Comparison of ENCODE assay signal across 25 cellular contexts in the genomic region with DNA sequence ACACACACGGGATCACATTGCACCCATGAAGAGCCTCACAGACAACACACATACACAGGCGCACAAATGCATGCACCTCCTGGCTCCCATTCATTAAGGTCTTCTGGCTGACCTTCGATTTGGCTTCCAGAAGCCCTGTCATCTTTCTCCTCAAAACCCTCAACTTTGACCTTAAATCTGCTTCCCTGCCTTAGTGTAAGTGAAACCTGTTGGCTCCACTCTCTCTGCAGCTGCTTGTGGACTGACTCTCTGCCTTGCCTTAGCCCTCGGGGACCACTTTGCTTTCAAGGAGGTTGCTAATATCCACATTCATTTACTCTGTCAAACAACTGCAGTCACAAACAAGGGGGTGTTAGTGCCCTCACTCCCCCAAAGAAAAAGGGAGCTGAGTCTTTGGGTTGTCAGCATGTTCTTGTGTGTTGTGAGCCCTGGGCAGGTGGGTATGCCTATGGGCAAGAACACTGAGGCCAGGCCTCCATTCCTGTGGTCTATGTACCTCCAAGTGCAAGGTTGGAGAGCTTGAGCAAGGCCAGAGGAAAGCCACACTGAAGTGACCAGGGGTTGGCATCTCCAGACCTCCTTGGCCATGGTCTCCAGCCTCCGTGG. TPM values are rescaled to one million over a fixed set of nuclear protein-coding genes. Genes with fewer than 3 reads are reported as not detected.
DNase-seq lines count a peak whose midpoint lies in the region; ATAC-seq, FAIRE-seq and TF ChIP-seq lines count a peak whose summit lies in the region.
"Had no signal": no experiment of that assay in that cellular context is flagged by ENCODE, and none has a peak within 500 bp of the region (broad histone marks: within the 10 kb centered on the region; RNA-seq: fewer than 3 reads in every experiment).

No MANE protein-coding gene starts in this region.

- no peaks in the 10 kb centered on the region for H3K79me2 ChIP-seq in H1 (ENCODE audit: control insufficient read depth in 1 of 2, insufficient read depth in 2 of 2, low read length in 2 of 2)

- H3K4me3 ChIP-seq in H1 (ENCODE audit: extremely low read depth in 1 of 4, insufficient read depth in 2 of 4, low read depth in 3 of 4, low read length in 4 of 4) (no peak overlapping the region), muscle layer of duodenum (ENCODE audit: low read depth in 1 of 2, low read length in 2 of 2) (peak overlapping the region; percentile 54 to 73), aorta (ENCODE audit: low read length in 2 of 2) (peak overlapping the region in 1 of 2 donors; percentile 99)
- H3K4me3 ChIP-seq: A549 had no signal

- H3K27me3 ChIP-seq in H1 (replicated peaks in 1 of 4; ENCODE audit: control insufficient read depth in 3 of 4, extremely low read depth in 1 of 4, insufficient read depth in 3 of 4, low read length in 3 of 4) (peaks cover 94 to 99% (median 98%) of the 10 kb centered on the region in 4 experiments), muscle layer of duodenum (ENCODE audit: low read depth, low read length) (peaks cover 79% of the 10 kb centered on the region), aorta (ENCODE audit: control insufficient read depth in 1 of 2, insufficient read depth in 2 of 2, low read length in 1 of 2) (no peaks in the 10 kb centered on the region)

- no peak for TF ChIP-seq EP300 in H1 (IDR thresholded peaks at IDR 0.05; ENCODE audit: borderline replicate concordance in 1 of 2, low read depth in 2 of 2, low read length in 2 of 2)

- H3K36me3 Mint-ChIP-seq in activated CD4-positive, alpha-beta T cell treated with anti-CD3 and anti-CD28 coated beads, Interleukin-2, amount 10 ng/mL, durations not matched to agents 24 days and 14 days (ENCODE audit: low read depth), result peaks cover 2% of the 10 kb centered on the region
- peaks cover 7% of the 10 kb centered on the region for H3K36me3 Mint-ChIP-seq in activated CD4-positive, alpha-beta T cell treated with anti-CD3 and anti-CD28 coated beads, Interleukin-2, amount 10 ng/mL, durations not matched to agents 7 days and 5 days (ENCODE audit: low read depth)
- H3K36me3 Mint-ChIP-seq: activated naive CD8-positive, alpha-beta T cell had no signal

- no peak overlapping the region; a peak in 1 of 4 replicates for H3K4me2 ChIP-seq in H1 (ENCODE audit: insufficient read depth in 1 of 2, low read depth in 2 of 2, low read length in 2 of 2)
- H3K4me2 ChIP-seq: A549 had no signal

- CTCF ChIA-PET in activated CD4-positive, alpha-beta T cell treated with anti-CD3 and anti-CD28 coated beads, Interleukin-2, amount 10 ng/mL, durations not matched to agents 7 days and 5 days (lab: Charles Lee), result interaction anchor here (1.1 to 1.4 kb wide), 3 partner anchors 9 to 17 kb away, joined by 3 read pairs; no protein-coding TSS in a partner anchor
- CTCF ChIA-PET in H1 (lab: Charles Lee; ENCODE audit: partially characterized antibody) (interaction anchor here (1.0 to 7.5 kb wide), 11 partner anchors 5 to 968 kb away, joined by 3 to 104 read pairs (median 5); partner anchors contain the start of gene OSR1), GM10248 (lab: Yijun Ruan, JAX) (interaction anchor here (1.5 to 2.2 kb wide), 2 partner anchors 9 to 11 kb away, joined by 3 to 5 read pairs; no protein-coding TSS in a partner anchor)

- H3K4me1 Mint-ChIP-seq in activated CD4-positive, alpha-beta T cell treated with anti-CD3 and anti-CD28 coated beads, Interleukin-2, amount 10 ng/mL, durations not matched to agents 24 days and 14 days, result peaks cover 20% of the 10 kb centered on the region
- H3K4me1 Mint-ChIP-seq in activated CD4-positive, alpha-beta T cell treated with anti-CD3 and anti-CD28 coated beads, Interleukin-2, amount 10 ng/mL, durations not matched to agents 7 days and 5 days, result peaks cover 28% of the 10 kb centered on the region

- no peak overlapping the region for H3K4me3 Mint-ChIP-seq in activated CD4-positive, alpha-beta T cell treated with anti-CD3 and anti-CD28 coated beads, Interleukin-2, amount 10 ng/mL, durations not matched to agents 24 days and 14 days
- H3K4me3 Mint-ChIP-seq in activated CD4-positive, alpha-beta T cell treated with anti-CD3 and anti-CD28 coated beads, Interleukin-2, amount 10 ng/mL, durations not matched to agents 7 days and 5 days, result no peak overlapping the region
- H3K4me3 Mint-ChIP-seq: activated naive CD8-positive, alpha-beta T cell; activated T-cell treated with anti-CD3 and anti-CD28 coated beads, Interleukin-2, amount 50 U/mL, for 72 hours had no signal

- H3K23ac ChIP-seq in H1 (ENCODE audit: insufficient read length), result no peak overlapping the region

- WGBS in H1 (ENCODE audit: extremely low coverage in 1 of 2, insufficient coverage in 1 of 2, insufficient read length in 1 of 2, insufficient replicate concordance in 2 of 2, low coverage in 1 of 2, low lambda C conversion rate in 2 of 2, missing lambda C conversion rate in 1 of 2), 2 experiments, result 70% methylated on average over 5 of the region's 5 CpGs; no CpG with 5 or more reads in 1 of the 2 experiments
- WGBS in aorta, 2 donors, result 4 to 6% methylated on average over 5 of the region's 5 CpGs

- H2BK20ac ChIP-seq in H1 (ENCODE audit: low read length), result no peak overlapping the region

- no peak overlapping the region for H2AK5ac ChIP-seq in H1 (ENCODE audit: low read depth, low read length)

- H2BK120ac ChIP-seq in H1 (replicated peaks; ENCODE audit: low read depth, low read length), result no peak overlapping the region

- POLR2A ChIA-PET in activated CD4-positive, alpha-beta T cell treated with anti-CD3 and anti-CD28 coated beads, Interleukin-2, amount 10 ng/mL, durations not matched to agents 7 days and 5 days (lab: Charles Lee), result no interaction called here
- POLR2A ChIA-PET in H1 (lab: Charles Lee; ENCODE audit: partially characterized antibody) (no interaction called here), GM10248 (lab: Yijun Ruan, JAX) (no interaction called here)

- TF ChIP-seq POLR2A in H1 (IDR thresholded peaks at IDR 0.05; ENCODE audit: control extremely low read depth in 1 of 2, low read depth in 2 of 2, low read length in 2 of 2), result no peak

- TF ChIP-seq RAD21 in H1 (IDR thresholded peaks at IDR 0.05 in 1 of 2, conservative IDR thresholded peaks at IDR 0.05 in 1 of 2; ENCODE audit: low read depth in 2 of 2, low read length in 2 of 2), result no peak

- ATAC-seq in aorta (ENCODE audit: low FRiP score) (no peak), GM21390 (IDR thresholded peaks at IDR 0.05; ENCODE audit: unreplicated experiment) (no peak)
- ATAC-seq: A549; activated T-cell treated with anti-CD3 and anti-CD28 coated beads, Interleukin-2, amount 50 U/mL, for 72 hours; esophagus mucosa; HCT116 had no signal

- H3K27ac ChIP-seq in H1 (ENCODE audit: low read depth, low read length) (no peak overlapping the region), muscle layer of duodenum (ENCODE audit: low read length) (no peak overlapping the region), aorta (ENCODE audit: low read depth in 1 of 2, low read length in 2 of 2) (peak overlapping the region; percentile 79 to 92)
- H3K27ac ChIP-seq: A549 had no signal

- H2BK5ac ChIP-seq in H1 (ENCODE audit: low read depth, low read length), result no peak overlapping the region

- H3K79me1 ChIP-seq in H1 (ENCODE audit: low read depth, low read length), result no peaks in the 10 kb centered on the region; the same call in 1 of the 2 replicates

- H3K9ac ChIP-seq in H1 (replicated peaks in 1 of 4; ENCODE audit: extremely low read depth in 1 of 4, low read depth in 3 of 4, low read length in 3 of 4), result no peak overlapping the region

- no peak overlapping the region for H2BK15ac ChIP-seq in H1 (ENCODE audit: low read length)

- H4K91ac ChIP-seq in H1 (replicated peaks; ENCODE audit: insufficient read length, low read length), result no peak overlapping the region

- no peak overlapping the region for H3K27ac Mint-ChIP-seq in activated CD4-positive, alpha-beta T cell treated with anti-CD3 and anti-CD28 coated beads, Interleukin-2, amount 10 ng/mL, durations not matched to agents 24 days and 14 days
- no peak overlapping the region for H3K27ac Mint-ChIP-seq in activated CD4-positive, alpha-beta T cell treated with anti-CD3 and anti-CD28 coated beads, Interleukin-2, amount 10 ng/mL, durations not matched to agents 7 days and 5 days
- H3K27ac Mint-ChIP-seq: activated naive CD8-positive, alpha-beta T cell; activated T-cell treated with anti-CD3 and anti-CD28 coated beads, Interleukin-2, amount 50 U/mL, for 72 hours had no signal

- no peaks in the 10 kb centered on the region for H3K9me3 ChIP-seq in H1 (ENCODE audit: insufficient read depth in 2 of 2, low read depth in 1 of 2, low read length in 1 of 2)
- no peaks in the 10 kb centered on the region for H3K9me3 ChIP-seq in muscle layer of duodenum (ENCODE audit: control insufficient read depth in 1 of 2, low read length in 2 of 2)
- H3K9me3 ChIP-seq in aorta (ENCODE audit: control insufficient read depth, low read length), result no peaks in the 10 kb centered on the region
- H3K9me3 ChIP-seq: A549 had no signal

- no peak overlapping the region for H3K4ac ChIP-seq in H1 (replicated peaks; ENCODE audit: insufficient read length, low read depth, low read length)

- no peak overlapping the region for H2AFZ ChIP-seq in H1 (ENCODE audit: low read length)

- H3K23me2 ChIP-seq in H1 (ENCODE audit: low read depth, low read length), result no peaks in the 10 kb centered on the region; the same call in 1 of the 2 replicates

- no peak overlapping the region for H4K8ac ChIP-seq in H1 (ENCODE audit: extremely low read depth, insufficient read depth, low read length)

- peaks cover 87% of the 10 kb centered on the region for H3K27me3 Mint-ChIP-seq in activated CD4-positive, alpha-beta T cell treated with anti-CD3 and anti-CD28 coated beads, Interleukin-2, amount 10 ng/mL, durations not matched to agents 24 days and 14 days
- peaks cover 88% of the 10 kb centered on the region for H3K27me3 Mint-ChIP-seq in activated CD4-positive, alpha-beta T cell treated with anti-CD3 and anti-CD28 coated beads, Interleukin-2, amount 10 ng/mL, durations not matched to agents 7 days and 5 days

- intact Hi-C loops in activated CD4-positive, alpha-beta T cell treated with anti-CD3 and anti-CD28 coated beads, Interleukin-2, amount 10 ng/mL, durations not matched to agents 24 days and 14 days (cut with micrococcal nuclease), result loop anchor here (10.0 kb wide), 1 partner anchor 1810 kb away; the partner anchor contains the start of gene VSNL1
- intact Hi-C loops in aorta (cut with DNase I), result loop anchor here (5.0 to 10.0 kb wide), 4 partner anchors 320 to 920 kb away; no protein-coding TSS in a partner anchor

- H4K20me1 ChIP-seq in H1 (replicated peaks in 1 of 2; ENCODE audit: control insufficient read depth in 1 of 2, insufficient read depth in 2 of 2, low read length in 2 of 2), result peaks cover 23 to 40% of the 10 kb centered on the region in 2 experiments

- H3K9me3 Mint-ChIP-seq in activated CD4-positive, alpha-beta T cell treated with anti-CD3 and anti-CD28 coated beads, Interleukin-2, amount 10 ng/mL, durations not matched to agents 24 days and 14 days, result no peaks in the 10 kb centered on the region
- peaks cover 2% of the 10 kb centered on the region for H3K9me3 Mint-ChIP-seq in activated CD4-positive, alpha-beta T cell treated with anti-CD3 and anti-CD28 coated beads, Interleukin-2, amount 10 ng/mL, durations not matched to agents 7 days and 5 days
- H3K9me3 Mint-ChIP-seq: activated T-cell treated with anti-CD3 and anti-CD28 coated beads, Interleukin-2, amount 50 U/mL, for 72 hours had no signal

- H2BK12ac ChIP-seq in H1 (ENCODE audit: low read depth, low read length), result no peak overlapping the region; the same call in 1 of the 2 replicates

- TF ChIP-seq CTCF in H1 (IDR thresholded peaks at IDR 0.05; ENCODE audit: control extremely low read depth in 1 of 3, insufficient read depth in 1 of 3, low read depth in 1 of 3, low read length in 3 of 3) (no peak), GM10248 (IDR thresholded peaks at IDR 0.05; ENCODE audit: control extremely low read depth, extremely low read depth, low read depth, missing control alignments) (no peak)

- H3K56ac ChIP-seq in H1 (replicated peaks; ENCODE audit: insufficient read length, low read depth, low read length), result no peak overlapping the region

- H3K18ac ChIP-seq in H1 (ENCODE audit: extremely low read depth, low read length), result 0 out of 2 replicates have a peak overlapping the region, but pooled peaks have one; percentile 1

- H3K36me3 ChIP-seq in H1 (ENCODE audit: control insufficient read depth in 2 of 4, insufficient read depth in 4 of 4, low read length in 3 of 4) (0 out of 8 replicates have a peak, but pooled peaks cover 0 to 6% (median 0%) of the 10 kb centered on the region in 4 experiments), muscle layer of duodenum (ENCODE audit: control insufficient read depth in 1 of 2, insufficient read depth in 2 of 2, low read length in 2 of 2) (no peaks in the 10 kb centered on the region), aorta (ENCODE audit: control insufficient read depth in 1 of 2, insufficient read depth in 2 of 2, low read length in 1 of 2) (no peaks in the 10 kb centered on the region)

- DNase-seq in activated CD4-positive, alpha-beta T cell treated with anti-CD3 and anti-CD28 coated beads, Interleukin-2, amount 10 ng/mL, durations not matched to agents 24 days and 14 days, result peak; percentile 55
- DNase-seq in activated CD4-positive, alpha-beta T cell treated with anti-CD3 and anti-CD28 coated beads, Interleukin-2, amount 10 ng/mL, durations not matched to agents 7 days and 5 days, result no peak
- DNase-seq in H1 (ENCODE audit: low read depth in 1 of 2, low spot score in 2 of 2) (no peak), aorta (no peak), GM10248 (ENCODE audit: extremely low spot score) (no peak), 8988T (no peak)
- DNase-seq: activated CD4-positive, CD25-positive, alpha-beta regulatory T cell; activated CD8-positive, alpha-beta memory T cell treated with anti-CD3 and anti-CD28 coated beads for 24 hours; activated T-cell treated with anti-CD3 and anti-CD28 coated beads, Interleukin-2, amount 50 U/mL, for 72 hours; C1 segment of cervical spinal cord; dorsolateral prefrontal cortex; NCI-H1694 treated with DMSO at 0.1 percent for 48 hours; NCI-H226; NK-92 treated with Interleukin-12 subunit alpha and Interleukin-12 subunit beta, amount 100 ng/mL, for 24 hours; stimulated activated CD4-positive, alpha-beta T cell treated with anti-CD3 and anti-CD28 coated beads, Interleukin-1b, Interleukin-23, amount 100 ng/mL, for 48 hours; stimulated activated naive CD4-positive, alpha-beta T cell treated with Interleukin-2 at 50 U/mL for 16 hours; trophoblast cell had no signal

- peaks cover 9 to 49% (median 24%) of the 10 kb centered on the region in 4 experiments for H3K4me1 ChIP-seq in H1 (replicated peaks in 1 of 4; ENCODE audit: control insufficient read depth in 3 of 4, insufficient read depth in 4 of 4, low read length in 3 of 4)
- H3K4me1 ChIP-seq in muscle layer of duodenum (ENCODE audit: control insufficient read depth in 1 of 2, insufficient read depth in 2 of 2, low read length in 2 of 2), result peaks cover 0 to 55% of the 10 kb centered on the region in 2 donors
- peaks cover 0 to 2% of the 10 kb centered on the region in 2 donors for H3K4me1 ChIP-seq in aorta (ENCODE audit: control insufficient read depth in 1 of 2, insufficient read depth in 2 of 2, low read length in 2 of 2)

- H4K5ac ChIP-seq in H1 (ENCODE audit: insufficient read length, low read depth, low read length), result no peak overlapping the region

- H3K14ac ChIP-seq in H1 (ENCODE audit: insufficient read length), result no peak overlapping the region

- no peak for FAIRE-seq in H1 (lab: Jason Lieb, UNC)
- FAIRE-seq: A549, G401.6, RCC 7860 had no signal

RNA-seq across cellular contexts. Expression of gene OSR1, which starts 3.9 kb away (rescaled TPM):
- total RNA-seq in activated CD4-positive, alpha-beta T cell treated with anti-CD3 and anti-CD28 coated beads, Interleukin-2, amount 10 ng/mL, durations not matched to agents 24 days and 14 days, result not detected in 2 replicates
- total RNA-seq in activated CD4-positive, alpha-beta T cell treated with anti-CD3 and anti-CD28 coated beads, Interleukin-2, amount 10 ng/mL, durations not matched to agents 7 days and 5 days, result not detected
- 0.22 TPM in 1 of 2 replicates, not detected in the other for total RNA-seq in H1 (2021; fragmentation: NEBNext Ultra II Directional; extraction: Animal tissue kit (Norgen Biotek cat#: 25700))
- polyA plus RNA-seq in H1 (2011; rRNA removed) (0.05 TPM in 2 replicates), aorta (10 to 100 TPM; 13.1 to 55.1 TPM)
- polyA plus RNA-seq in H1 (2011; cell fraction: cytosol; rRNA removed), result not detected
- polyA plus RNA-seq in H1 (2011; cell fraction: nucleus; rRNA removed), result 0.09 TPM
- not detected in 4 replicates for polyA plus RNA-seq in H1 (2012, experiment 1 of 2)
- polyA plus RNA-seq in H1 (2012, experiment 2 of 2), result 0.13 TPM
- polyA plus RNA-seq in H1 (2013, experiment 1 of 2), result 0.06 TPM
- 0.04 TPM for polyA plus RNA-seq in H1 (2013, experiment 2 of 2)
- polyA minus RNA-seq in H1 (2011; rRNA and poly(A)+ RNA removed), result 0.06 TPM in 1 of 2 replicates, not detected in the other
- not detected for polyA minus RNA-seq in H1 (2011; cell fraction: cytosol; rRNA and poly(A)+ RNA removed)
- 0.10 TPM for polyA minus RNA-seq in H1 (2011; cell fraction: nucleus; rRNA and poly(A)+ RNA removed)
- 10 to 100 TPM; 48.6 to 79.1 TPM for total RNA-seq in aorta
- total RNA-seq: activated T-cell treated with anti-CD3 and anti-CD28 coated beads, Interleukin-2, amount 50 U/mL, for 72 hours had no signal

Comparison
In these comparisons a context has a peak if more than half of its experiments do, and no peak if none do; other contexts are left out.
1. H3K27ac ChIP-seq: peak in aorta (2 of 2); none in H1 (single experiment) and muscle layer of duodenum (single experiment).
2. H3K4me3 ChIP-seq: peak in muscle layer of duodenum (2 of 2); none in H1 (0 of 4).
3. RNA of gene OSR1, which starts 3.9 kb away (total RNA-seq): 48.6 to 79.1 TPM in aorta; 0.22 TPM in H1, not detected in activated CD4-positive, alpha-beta T cell treated with anti-CD3 and anti-CD28 coated beads, Interleukin-2, amount 10 ng/mL, durations not matched to agents 24 days and 14 days and not detected in activated CD4-positive, alpha-beta T cell treated with anti-CD3 and anti-CD28 coated beads, Interleukin-2, amount 10 ng/mL, durations not matched to agents 7 days and 5 days; every median in the first group is over 10 times any median in the second.